Comparison of ENCODE assay signal across 19 cellular contexts in the genomic region with DNA sequence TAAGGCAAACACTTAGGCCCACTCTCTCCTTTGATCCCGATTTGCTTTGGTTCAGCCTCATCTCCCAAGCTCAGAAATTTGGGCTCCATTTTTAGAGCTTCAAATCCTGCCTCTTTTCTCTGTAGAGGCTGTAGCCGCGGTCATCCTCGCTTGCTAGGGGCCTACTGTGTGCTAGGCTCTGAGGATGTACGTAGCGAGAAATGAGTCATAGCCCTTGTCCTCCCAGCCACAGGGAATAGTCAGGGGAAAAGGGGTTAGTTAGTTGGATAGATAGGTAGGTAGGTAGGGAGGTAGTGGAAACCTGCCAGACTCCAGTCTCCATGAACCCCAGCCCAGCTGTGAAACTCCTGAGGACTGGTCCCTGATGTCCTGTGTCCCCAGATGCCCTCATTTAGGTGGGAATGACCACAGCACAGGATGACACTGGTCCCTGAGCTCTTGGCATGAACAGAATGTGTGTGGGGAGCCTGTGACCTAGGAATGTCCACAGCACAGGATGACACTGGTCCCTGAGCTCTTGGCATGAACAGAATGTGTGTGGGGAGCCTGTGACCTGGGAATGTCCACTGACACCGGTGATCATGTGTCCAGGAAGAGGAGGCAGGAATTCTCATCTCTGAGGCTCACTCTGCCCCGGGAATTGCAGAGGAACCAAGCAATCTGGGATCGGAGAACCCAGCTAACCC. TPM values are rescaled to one million over a fixed set of nuclear protein-coding genes. Genes with fewer than 3 reads are reported as not detected.
A peak's percentile ranks its signal among the peaks of the same experiment; 100 is the strongest.
DNase-seq lines count a peak whose midpoint lies in the region; ATAC-seq, FAIRE-seq and TF ChIP-seq lines count a peak whose summit lies in the region.
"Had no signal": no experiment of that assay in that cellular context is flagged by ENCODE, and none has a peak within 500 bp of the region (broad histone marks: within the 10 kb centered on the region; RNA-seq: fewer than 3 reads in every experiment).

No MANE protein-coding gene starts in this region.

- 77 to 93% methylated on average over 4 to 5 of the region's 9 CpGs for WGBS in mesodermal cell (ENCODE audit: insufficient coverage in 2 of 2), 2 experiments

- peak overlapping the region; percentile 29 for H3K27ac ChIP-seq in mesodermal cell (ENCODE audit: low read depth, low read length, severe bottlenecking)
- H3K27ac ChIP-seq: GM23248, KMS-11, RWPE1 had no signal

- no peak for TF ChIP-seq CTCF in bronchial epithelial cell (IDR thresholded peaks at IDR 0.05; ENCODE audit: insufficient read depth, low read length, severe bottlenecking)

- peaks cover 5% of the 10 kb centered on the region for H3K4me1 ChIP-seq in mesodermal cell (ENCODE audit: control insufficient read depth, insufficient read depth, low read length, poor library complexity, severe bottlenecking)

- no peaks in the 10 kb centered on the region for H3K9me3 Mint-ChIP-seq in IgD-negative memory B cell
- no peaks in the 10 kb centered on the region for H3K9me3 Mint-ChIP-seq in stimulated activated memory B cell treated with anti-CD40 and anti-IgM and Interleukin-4, amounts not matched to agents 10 μg/mL and 1 μg/mL and 100 μg/mL, for 72 hours
- H3K9me3 Mint-ChIP-seq: CD4-positive, CD25-positive, alpha-beta regulatory T cell had no signal

- H3K4me3 ChIP-seq in bronchial epithelial cell (ENCODE audit: low read depth, low read length), result no peak overlapping the region
- H3K4me3 ChIP-seq in mesodermal cell (ENCODE audit: extremely low read depth, insufficient read depth, low read length, poor library complexity, severe bottlenecking), result no peak overlapping the region
- H3K4me3 ChIP-seq: GM23248 had no signal

- H3K27me3 Mint-ChIP-seq in IgD-negative memory B cell, result no peaks in the 10 kb centered on the region
- H3K27me3 Mint-ChIP-seq in stimulated activated memory B cell treated with anti-CD40 and anti-IgM and Interleukin-4, amounts not matched to agents 10 μg/mL and 1 μg/mL and 100 μg/mL, for 72 hours, result no peaks in the 10 kb centered on the region
- H3K27me3 Mint-ChIP-seq: B cell had no signal

- ATAC-seq in stimulated activated memory B cell treated with anti-CD40 and anti-IgM and Interleukin-4, amounts not matched to agents 10 μg/mL and 1 μg/mL and 100 μg/mL, for 72 hours, result no peak
- ATAC-seq in HG02973 (IDR thresholded peaks at IDR 0.05; ENCODE audit: unreplicated experiment), result no peak

- H3K36me3 ChIP-seq in bronchial epithelial cell (ENCODE audit: control insufficient read depth, insufficient read depth, low read length) (no peaks in the 10 kb centered on the region), mesodermal cell (ENCODE audit: control insufficient read depth, insufficient read depth, low read length) (no peaks in the 10 kb centered on the region)

- no peaks in the 10 kb centered on the region for H3K27me3 ChIP-seq in bronchial epithelial cell (ENCODE audit: control insufficient read depth, insufficient read depth, low read length)

- H3K4me3 Mint-ChIP-seq in IgD-negative memory B cell, result no peak overlapping the region
- H3K4me3 Mint-ChIP-seq in stimulated activated memory B cell treated with anti-CD40 and anti-IgM and Interleukin-4, amounts not matched to agents 10 μg/mL and 1 μg/mL and 100 μg/mL, for 72 hours, result no peak overlapping the region
- H3K4me3 Mint-ChIP-seq: B cell; CD4-positive, CD25-positive, alpha-beta regulatory T cell had no signal

- no peaks in the 10 kb centered on the region for H3K9me3 ChIP-seq in mesodermal cell (ENCODE audit: control insufficient read depth, low read length)
- H3K9me3 ChIP-seq: Caco-2 had no signal

- no peaks in the 10 kb centered on the region for H3K36me3 Mint-ChIP-seq in IgD-negative memory B cell
- no peaks in the 10 kb centered on the region for H3K36me3 Mint-ChIP-seq in stimulated activated memory B cell treated with anti-CD40 and anti-IgM and Interleukin-4, amounts not matched to agents 10 μg/mL and 1 μg/mL and 100 μg/mL, for 72 hours
- H3K36me3 Mint-ChIP-seq: CD4-positive, CD25-positive, alpha-beta regulatory T cell had no signal

- H3K27ac Mint-ChIP-seq in IgD-negative memory B cell, result peak overlapping the region in 2 of 3 donors; percentile 22 to 71
- peak overlapping the region; percentile 66 for H3K27ac Mint-ChIP-seq in stimulated activated memory B cell treated with anti-CD40 and anti-IgM and Interleukin-4, amounts not matched to agents 10 μg/mL and 1 μg/mL and 100 μg/mL, for 72 hours

- H3K4me1 Mint-ChIP-seq in IgD-negative memory B cell, result peaks cover 15 to 28% (median 20%) of the 10 kb centered on the region in 3 donors
- peaks cover 60% of the 10 kb centered on the region for H3K4me1 Mint-ChIP-seq in stimulated activated memory B cell treated with anti-CD40 and anti-IgM and Interleukin-4, amounts not matched to agents 10 μg/mL and 1 μg/mL and 100 μg/mL, for 72 hours
- H3K4me1 Mint-ChIP-seq: CD4-positive, CD25-positive, alpha-beta regulatory T cell had no signal

- peak; percentile 95 for FAIRE-seq in bronchial epithelial cell (lab: Jason Lieb, UNC)

- DNase-seq in bronchial epithelial cell (ENCODE audit: low read depth) (no peak), NCI-H446 (lab: John Stamatoyannopoulos, UW) (no peak), iPS-NIHi7 (ENCODE audit: extremely low spot score) (no peak), NCI-H1092 treated with DMSO at 0.1 percent for 48 hours (lab: John Stamatoyannopoulos, UW) (no peak)
- DNase-seq: Caco-2; CD4-positive, CD25-positive, alpha-beta regulatory T cell; GM23248; NCI-H1048; NCI-H1694; NCI-H226; NCI-H69; NK-92 treated with Interleukin-12 subunit alpha and Interleukin-12 subunit beta, amount 100 ng/mL, for 24 hours had no signal

RNA-seq across cellular contexts. Expression of gene HMOX1, which starts 21.4 kb away (rescaled TPM):
- polyA plus RNA-seq in IgD-negative memory B cell, result 28.7 TPM
- total RNA-seq in bronchial epithelial cell, result 3.9 and 5.2 TPM in 2 replicates
- polyA plus RNA-seq in mesodermal cell (2013, experiment 1 of 2), result 8.6 TPM
- polyA plus RNA-seq in mesodermal cell (2013, experiment 2 of 2), result 5.9 TPM
- total RNA-seq: CD4-positive, CD25-positive, alpha-beta regulatory T cell had no signal

RNA-seq across cellular contexts. Expression of gene MCM5, which starts 40.4 kb away (rescaled TPM):
- 78.2 TPM for polyA plus RNA-seq in IgD-negative memory B cell
- total RNA-seq in bronchial epithelial cell, result 6.6 and 6.7 TPM in 2 replicates
- polyA plus RNA-seq in mesodermal cell (2013, experiment 1 of 2), result 51.8 TPM
- 50.5 TPM for polyA plus RNA-seq in mesodermal cell (2013, experiment 2 of 2)

RNA-seq across cellular contexts. Expression of gene TOM1, which starts 59.8 kb away (rescaled TPM):
- polyA plus RNA-seq in IgD-negative memory B cell, result 23.1 TPM
- 22.6 and 28.0 TPM in 2 replicates for total RNA-seq in bronchial epithelial cell
- polyA plus RNA-seq in mesodermal cell (2013, experiment 1 of 2), result 21.8 TPM
- 21.7 TPM for polyA plus RNA-seq in mesodermal cell (2013, experiment 2 of 2)
